ENCODE assay signal across 8 cellular contexts in the genomic region with DNA sequence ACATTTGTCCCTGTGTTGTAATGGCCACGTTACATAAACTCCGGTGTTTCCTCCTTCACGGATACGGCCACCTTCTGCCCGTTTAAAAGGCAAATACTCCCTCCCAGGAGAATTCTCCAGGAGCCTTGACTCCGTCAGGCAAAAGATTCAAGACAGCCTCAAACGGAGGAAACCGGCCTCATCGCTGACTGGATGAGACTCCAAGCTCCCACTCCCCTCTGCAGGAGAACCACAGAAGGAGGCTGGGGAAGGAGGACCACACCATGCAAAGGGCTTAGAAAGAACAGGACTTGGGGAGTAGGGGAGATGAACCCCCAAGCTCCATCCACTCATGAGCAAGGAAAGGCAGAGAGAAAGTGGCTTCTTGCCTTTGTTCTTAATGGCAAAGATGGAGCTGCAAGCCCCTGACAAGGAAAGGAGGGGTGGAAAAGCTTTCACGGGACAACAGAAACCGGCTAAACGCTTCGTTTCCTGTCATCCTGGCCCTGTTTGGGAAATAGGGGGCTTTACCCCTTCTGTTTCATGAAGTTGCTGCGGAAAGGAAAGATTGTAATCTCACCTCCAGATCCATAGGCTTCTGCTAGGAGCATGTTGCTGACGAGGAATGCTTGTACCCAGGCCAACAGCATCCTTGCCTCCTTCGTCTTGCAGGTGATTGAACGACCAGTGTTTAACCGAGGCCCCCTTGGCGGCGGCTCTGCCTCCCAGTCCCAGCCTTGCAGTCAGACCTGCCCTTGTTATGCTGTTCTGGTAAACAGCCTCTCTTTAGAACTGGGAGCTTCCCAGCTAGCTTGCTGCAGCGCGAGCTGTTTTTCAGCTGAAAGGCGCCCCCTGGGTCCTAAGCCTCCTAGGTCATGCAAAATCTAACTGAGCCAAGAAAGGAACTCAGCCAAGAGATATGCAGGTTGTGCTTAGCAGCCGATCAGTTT. TPM values are rescaled to one million over a fixed set of nuclear protein-coding genes. Genes with fewer than 3 reads are reported as not detected.
DNase-seq lines count a peak whose midpoint lies in the region; ATAC-seq lines count a peak whose summit lies in the region.

A gene with protein sequence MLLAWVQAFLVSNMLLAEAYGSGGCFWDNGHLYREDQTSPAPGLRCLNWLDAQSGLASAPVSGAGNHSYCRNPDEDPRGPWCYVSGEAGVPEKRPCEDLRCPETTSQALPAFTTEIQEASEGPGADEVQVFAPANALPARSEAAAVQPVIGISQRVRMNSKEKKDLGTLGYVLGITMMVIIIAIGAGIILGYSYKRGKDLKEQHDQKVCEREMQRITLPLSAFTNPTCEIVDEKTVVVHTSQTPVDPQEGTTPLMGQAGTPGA (minus strand): TSS at position 773 of the 929 bp plus-strand sequence. CDS start 144 bp downstream, at position 629.

- H3K4me3 Mint-ChIP-seq in dendritic cell treated with granulocyte-macrophage colony-stimulating factor and Interleukin-4, amounts not matched to agents 40 ng/mL and 50 ng/mL, for 4 days: peak within 1 kb of the TSS; percentile 96

- peaks cover 79% of the 10 kb centered on the region for H3K4me1 Mint-ChIP-seq in dendritic cell treated with granulocyte-macrophage colony-stimulating factor and Interleukin-4, amounts not matched to agents 40 ng/mL and 50 ng/mL, for 4 days (ENCODE audit: low read depth)

- H3K9me3 Mint-ChIP-seq in dendritic cell treated with granulocyte-macrophage colony-stimulating factor and Interleukin-4, amounts not matched to agents 40 ng/mL and 50 ng/mL, for 4 days: no peaks in the 10 kb centered on the region

- H3K27me3 Mint-ChIP-seq in dendritic cell treated with granulocyte-macrophage colony-stimulating factor and Interleukin-4, amounts not matched to agents 40 ng/mL and 50 ng/mL, for 4 days: no peaks in the 10 kb centered on the region

- ATAC-seq in HG03039 (IDR thresholded peaks at IDR 0.05; ENCODE audit: unreplicated experiment) (peak; percentile 34), left colon (peak; percentile 49), HG02588 (IDR thresholded peaks at IDR 0.05; ENCODE audit: unreplicated experiment) (no peak)

- peak within 1 kb of the TSS; percentile 97 for H3K27ac Mint-ChIP-seq in dendritic cell treated with granulocyte-macrophage colony-stimulating factor and Interleukin-4, amounts not matched to agents 40 ng/mL and 50 ng/mL, for 4 days

- DNase-seq in D341Med (ENCODE audit: low spot score): peak; percentile 81
- DNase-seq in NCI-H69 (lab: John Stamatoyannopoulos, UW): peak; percentile 95
- DNase-seq in activated CD4-positive, alpha-beta T cell treated with anti-CD3 and anti-CD28 coated beads, Interleukin-2, amount 50 U/mL, for 24 hours (ENCODE audit: low read depth in 1 of 2, low spot score in 1 of 2): peak; percentile 63 to 78
- DNase-seq in left colon: peak; percentile 93 to 95
- DNase-seq in stimulated activated CD4-positive, alpha-beta T cell treated with anti-CD3 and anti-CD28 coated beads, Interleukin-1b, Interleukin-23, amount 100 ng/mL, for 1 hour (ENCODE audit: low read depth in 2 of 2): peak; percentile 64 to 75

- intact Hi-C loops in dendritic cell treated with granulocyte-macrophage colony-stimulating factor and Interleukin-4, amounts not matched to agents 40 ng/mL and 50 ng/mL, for 4 days (cut with micrococcal nuclease): loop anchor here (5.0 to 10.0 kb wide), 2 partner anchors 55 to 193 kb away; a partner anchor contains a TSS
- intact Hi-C loops in left colon (cut with DNase I, micrococcal nuclease): no loop called here

- peaks cover 56% of the 10 kb centered on the region for H3K36me3 Mint-ChIP-seq in dendritic cell treated with granulocyte-macrophage colony-stimulating factor and Interleukin-4, amounts not matched to agents 40 ng/mL and 50 ng/mL, for 4 days (ENCODE audit: low read depth)

RNA-seq across cellular contexts. Expression of the gene that starts here (rescaled TPM):
- total RNA-seq in left colon: 10 to 100 TPM in 1 of 2 donors, 1 to 10 TPM in 1; 8.1 to 21.9 TPM
